1 cellular context compared by ENCODE assay signal in the genomic region with DNA sequence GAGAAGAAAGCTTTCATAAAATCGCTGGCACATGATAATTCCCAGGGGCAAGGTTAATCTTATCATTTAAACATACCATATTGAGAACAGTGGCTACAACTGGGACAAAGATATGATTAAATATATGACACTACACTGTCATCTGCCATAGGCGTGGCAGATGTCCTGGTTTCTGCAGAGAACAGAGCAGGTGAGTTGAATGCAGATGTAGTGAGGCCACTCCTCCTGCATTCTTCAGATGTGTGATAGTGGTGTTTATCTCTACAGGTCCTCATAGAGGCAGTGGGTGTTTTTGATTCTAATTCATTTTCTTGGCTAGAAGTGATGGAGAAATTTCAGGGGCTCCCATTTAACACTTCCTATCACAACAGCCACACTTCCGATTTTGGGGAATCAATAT.
TF ChIP-seq lines count a peak whose summit lies in the region.

No MANE protein-coding gene starts in this region.

TF ChIP-seq in GM23338, 12 proteins besides CTCF, POLR2A, EP300 and RAD21 (continued from another document):
- TF ChIP-seq ZNF462 (CRISPR knock-in tag; IDR thresholded peaks at IDR 0.05), result no peak
- TF ChIP-seq EZH2phosphoT487 (IDR thresholded peaks at IDR 0.05; ENCODE audit: unreplicated experiment), result no peak
